24 cellular contexts compared by ENCODE assay signal in the genomic region with DNA sequence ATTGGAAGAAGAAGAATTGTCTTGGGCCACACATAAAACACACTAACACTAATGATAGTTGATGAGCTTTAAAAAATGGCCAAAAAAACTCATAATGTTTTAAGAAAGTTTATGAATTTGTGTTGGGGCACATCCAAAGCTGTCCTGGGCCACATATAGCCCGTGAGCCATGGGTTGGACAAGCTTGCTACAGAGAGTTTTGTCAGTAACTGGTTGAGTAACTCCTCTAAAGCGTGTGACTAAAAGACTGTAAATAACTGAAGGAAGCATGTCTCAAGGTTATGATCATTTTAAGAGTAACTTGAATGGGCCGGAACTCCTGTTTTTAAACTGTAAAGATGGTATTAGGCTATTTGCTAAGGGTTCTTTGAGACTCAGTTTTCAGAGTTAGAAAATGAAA.
"Had no signal": no experiment of that assay in that cellular context is flagged by ENCODE, and none has a peak within 500 bp of the region (broad histone marks: within the 10 kb centered on the region; RNA-seq: fewer than 3 reads in every experiment).

No MANE protein-coding gene starts in this region.

- H3K4me3 ChIP-seq: colonic mucosa, heart right ventricle, left ventricle myocardium inferior, lung, mucosa of descending colon, ovary, suprapubic skin, transverse colon had no signal

- H3K4me1 ChIP-seq: colonic mucosa, foreskin keratinocyte had no signal

- H3K27ac ChIP-seq: colonic mucosa, foreskin keratinocyte, heart right ventricle, left ventricle myocardium inferior, ovary, suprapubic skin, transverse colon, WERI-Rb-1 had no signal

- H3K27ac Mint-ChIP-seq: activated CD4-positive, alpha-beta memory T cell treated with anti-CD3 and anti-CD28 coated beads for 36 hours; activated CD4-positive, alpha-beta T cell treated with anti-CD3 and anti-CD28 coated beads, Interleukin-2, amount 10 ng/mL, durations not matched to agents 24 days and 14 days; activated T-helper 17 cell treated with anti-CD3 and anti-CD28 coated beads, Interleukin-2, amount 50 U/mL, for 72 hours; progenitor cell of endocrine pancreas had no signal

- H3K9me3 ChIP-seq: colonic mucosa, mucosa of descending colon, ovary, suprapubic skin had no signal

- H3K36me3 ChIP-seq: colonic mucosa, ovary, WERI-Rb-1 had no signal

- H3K4me3 Mint-ChIP-seq: activated CD4-positive, alpha-beta memory T cell treated with anti-CD3 and anti-CD28 coated beads for 36 hours; activated CD4-positive, alpha-beta T cell treated with anti-CD3 and anti-CD28 coated beads, Interleukin-2, amount 10 ng/mL, durations not matched to agents 24 days and 14 days; activated T-cell treated with anti-CD3 and anti-CD28 coated beads, Interleukin-2, amount 50 U/mL, for 4 hours; activated T-helper 17 cell treated with anti-CD3 and anti-CD28 coated beads, Interleukin-2, amount 50 U/mL, for 72 hours; central memory CD8-positive, alpha-beta T cell; nephron had no signal

- H3K36me3 Mint-ChIP-seq: activated CD4-positive, alpha-beta memory T cell treated with anti-CD3 and anti-CD28 coated beads for 36 hours had no signal

- H3K4me1 Mint-ChIP-seq: activated T-helper 17 cell treated with anti-CD3 and anti-CD28 coated beads, Interleukin-2, amount 50 U/mL, for 72 hours; central memory CD8-positive, alpha-beta T cell had no signal

- H3K27me3 ChIP-seq: colonic mucosa, foreskin keratinocyte, heart right ventricle, ovary, suprapubic skin, transverse colon had no signal

- ATAC-seq: activated T-cell treated with anti-CD3 and anti-CD28 coated beads, Interleukin-2, amount 50 U/mL, for 4 hours; activated T-helper 17 cell treated with anti-CD3 and anti-CD28 coated beads, Interleukin-2, amount 50 U/mL, for 72 hours; foreskin keratinocyte; heart right ventricle; mucosa of descending colon had no signal

- DNase-seq: activated CD4-positive, alpha-beta memory T cell treated with anti-CD3 and anti-CD28 coated beads for 36 hours; activated CD4-positive, alpha-beta T cell treated with anti-CD3 and anti-CD28 coated beads, Interleukin-2, amount 10 ng/mL, durations not matched to agents 24 days and 14 days; activated CD4-positive, CD25-positive, alpha-beta regulatory T cell treated with anti-CD3 and anti-CD28 coated beads, Interleukin-2, amount 50 U/mL, for 72 hours; activated gamma-delta T cell treated with Interleukin-2 at 50 U/mL for 16 hours; activated naive CD4-positive, alpha-beta T cell treated with anti-CD3 and anti-CD28 coated beads, Interleukin-2, amount 50 U/mL, for 16 hours; activated T-cell treated with anti-CD3 and anti-CD28 coated beads, Interleukin-2, amount 50 U/mL, for 4 hours; amygdala; colonic mucosa; effector CD8-positive, alpha-beta T cell; erythroblast; foreskin keratinocyte; heart right ventricle; left ventricle myocardium inferior; mucosa of descending colon; ovary; stimulated activated naive CD4-positive, alpha-beta T cell; transverse colon; WERI-Rb-1 had no signal

- H3K27me3 Mint-ChIP-seq: activated CD4-positive, alpha-beta memory T cell treated with anti-CD3 and anti-CD28 coated beads for 36 hours; activated CD4-positive, alpha-beta T cell treated with anti-CD3 and anti-CD28 coated beads, Interleukin-2, amount 10 ng/mL, durations not matched to agents 24 days and 14 days; activated T-helper 17 cell treated with anti-CD3 and anti-CD28 coated beads, Interleukin-2, amount 50 U/mL, for 72 hours; central memory CD8-positive, alpha-beta T cell had no signal

- H3K9me3 Mint-ChIP-seq: activated T-helper 17 cell treated with anti-CD3 and anti-CD28 coated beads, Interleukin-2, amount 50 U/mL, for 72 hours; central memory CD8-positive, alpha-beta T cell had no signal
